8 cellular contexts compared by ENCODE assay signal in genomic region chr16:85275533-85276249, GRCh38.
DNase-seq lines count a peak whose midpoint lies in the region; ATAC-seq and TF ChIP-seq lines count a peak whose summit lies in the region.

No MANE protein-coding gene starts in this region.

- TF ChIP-seq CTCF in DND-41 (IDR thresholded peaks at IDR 0.05; ENCODE audit: borderline replicate concordance, extremely low read depth, low read length, poor library complexity, severe bottlenecking), result peak; percentile 95
- TF ChIP-seq CTCF in heart right ventricle (IDR thresholded peaks at IDR 0.05), result peak; percentile 77 to 95 (median 91)

- no peak overlapping the region for H2AFZ ChIP-seq in DND-41 (ENCODE audit: low read depth, low read length)

- DNase-seq in DND-41 (peak; percentile 77), LHCN-M2 (ENCODE audit: low read depth) (peak; percentile 34), SW480 (ENCODE audit: low spot score) (peak; percentile 53), adipocyte (ENCODE audit: low read depth) (peak; percentile 83), heart right ventricle (peak; percentile 63 to 78), retina (peak; percentile 90)

- H3K4me2 ChIP-seq in DND-41 (ENCODE audit: insufficient read depth, low read length), result no peak overlapping the region

- peak; percentile 97 for ATAC-seq in DND-41 (ENCODE audit: insufficient read depth, low read depth)
- ATAC-seq in heart right ventricle, result peak; percentile 48 to 85 (median 71)
- no peak for ATAC-seq in HG03108 (IDR thresholded peaks at IDR 0.05; ENCODE audit: unreplicated experiment)
- no peak for ATAC-seq in GM21825 (IDR thresholded peaks at IDR 0.05; ENCODE audit: unreplicated experiment)

- intact Hi-C loops in heart right ventricle (cut with DNase I), result loop anchor here in 7 of 10 donors (10.0 kb wide), 2 partner anchors 339 to 439 kb away; partner anchors contain the start of gene GSE1 (in 1 of the 7)

- peaks cover 25% of the 10 kb centered on the region for H3K27me3 ChIP-seq in DND-41 (ENCODE audit: insufficient read depth, low read length, poor library complexity)
- no peaks in the 10 kb centered on the region for H3K27me3 ChIP-seq in adipocyte (replicated peaks; ENCODE audit: control insufficient read depth, insufficient read depth, low read length)
- no peaks in the 10 kb centered on the region for H3K27me3 ChIP-seq in heart right ventricle

- 36 to 41% methylated on average over 16 of the region's 16 CpGs for WGBS in heart right ventricle, 2 donors

- peaks cover 6% of the 10 kb centered on the region for H4K20me1 ChIP-seq in DND-41 (ENCODE audit: insufficient read depth, low read length)

- H3K36me3 ChIP-seq in DND-41 (ENCODE audit: insufficient read depth, low read length) (no peaks in the 10 kb centered on the region), adipocyte (ENCODE audit: control insufficient read depth, insufficient read depth, low read length, severe bottlenecking) (no peaks in the 10 kb centered on the region), heart right ventricle (no peaks in the 10 kb centered on the region)

- H3K79me2 ChIP-seq in DND-41 (ENCODE audit: insufficient read depth, low read length), result no peaks in the 10 kb centered on the region

- H3K9me3 ChIP-seq in DND-41 (ENCODE audit: insufficient read depth, low read length, severe bottlenecking) (no peaks in the 10 kb centered on the region), adipocyte (ENCODE audit: control insufficient read depth, low read length) (no peaks in the 10 kb centered on the region), heart right ventricle (no peaks in the 10 kb centered on the region)

- H3K27ac ChIP-seq in DND-41 (ENCODE audit: low read length), result no peak overlapping the region
- no peak overlapping the region for H3K27ac ChIP-seq in heart right ventricle

- H3K4me1 ChIP-seq in DND-41 (ENCODE audit: insufficient read depth, low read length) (no peaks in the 10 kb centered on the region), adipocyte (ENCODE audit: control insufficient read depth, insufficient read depth, low read length) (peaks cover 28% of the 10 kb centered on the region), heart right ventricle (peaks cover 0 to 25% (median 0%) of the 10 kb centered on the region in 9 donors)

- H3K9ac ChIP-seq in DND-41 (ENCODE audit: low read depth, low read length) (no peak overlapping the region), adipocyte (ENCODE audit: low read length) (peak overlapping the region; percentile 30)

- no peak overlapping the region for H3K4me3 ChIP-seq in DND-41 (ENCODE audit: low read depth in 1 of 2, low read length in 2 of 2)
- no peak overlapping the region for H3K4me3 ChIP-seq in adipocyte (ENCODE audit: low read length)
- H3K4me3 ChIP-seq in heart right ventricle, result no peak overlapping the region

Comparison
In these comparisons a context has a peak if more than half of its experiments do, and no peak if none do; other contexts are left out.
1. ATAC-seq: peak in DND-41 (single experiment) and heart right ventricle (8 of 8); none in HG03108 (single experiment) and GM21825 (single experiment).
2. DNase-seq: peak in every context shown above with its lines; median percentile 90 in retina; 83 in adipocyte; 77 in DND-41; 70 in heart right ventricle; 53 in SW480; 34 in LHCN-M2.